ENCODE assay signal across 13 cellular contexts in the genomic region with DNA sequence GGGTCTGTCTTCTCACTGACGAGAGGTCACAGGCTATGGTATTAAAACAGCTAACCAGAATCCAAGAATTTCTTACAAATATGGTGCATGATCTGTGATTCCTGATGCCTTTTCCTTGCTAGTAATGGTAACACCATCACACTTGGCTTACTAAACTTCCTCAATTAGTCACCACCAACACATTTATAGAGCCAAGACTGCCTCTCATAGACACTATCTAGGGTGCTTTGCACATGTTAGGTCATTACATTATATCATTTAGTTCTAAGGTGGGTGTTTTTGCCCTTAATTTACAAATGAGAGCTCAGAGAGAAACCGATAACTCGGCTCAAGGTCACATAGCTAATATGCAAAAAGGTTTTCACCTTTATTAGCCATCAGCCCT. TPM values are rescaled to one million over a fixed set of nuclear protein-coding genes. Genes with fewer than 3 reads are reported as not detected.
DNase-seq lines count a peak whose midpoint lies in the region; ATAC-seq and TF ChIP-seq lines count a peak whose summit lies in the region.
"Had no signal": no experiment of that assay in that cellular context is flagged by ENCODE, and none has a peak within 500 bp of the region (broad histone marks: within the 10 kb centered on the region; RNA-seq: fewer than 3 reads in every experiment).

No MANE protein-coding gene starts in this region.

- H3K27me3 Mint-ChIP-seq in MCF 10A (ENCODE audit: insufficient read depth, unreplicated experiment) = no peaks in the 10 kb centered on the region
- H3K27me3 Mint-ChIP-seq in WTC11 (ENCODE audit: low read depth) = no peaks in the 10 kb centered on the region

- no peaks in the 10 kb centered on the region for H4K20me1 ChIP-seq in mammary epithelial cell (ENCODE audit: insufficient read depth, low read length)

- dilution Hi-C loops in mammary epithelial cell (cut with HindIII; ENCODE audit: low sequenced_read_pairs) = no loop called here

- H3K4me1 ChIP-seq in mammary epithelial cell (ENCODE audit: insufficient read depth, low read length) = no peaks in the 10 kb centered on the region
- peaks cover 17% of the 10 kb centered on the region for H3K4me1 ChIP-seq in psoas muscle

- H3K36me3 Mint-ChIP-seq in MCF 10A (ENCODE audit: insufficient read depth, unreplicated experiment) (no peaks in the 10 kb centered on the region), WTC11 (no peaks in the 10 kb centered on the region)

- no peaks in the 10 kb centered on the region for H3K9me3 ChIP-seq in mammary epithelial cell (replicated peaks; ENCODE audit: insufficient read depth, low read length)
- H3K9me3 ChIP-seq in psoas muscle = no peaks in the 10 kb centered on the region
- H3K9me3 ChIP-seq: mucosa of descending colon had no signal

- H3K4me3 Mint-ChIP-seq in MCF 10A (ENCODE audit: unreplicated experiment) (no peak overlapping the region), WTC11 (no peak overlapping the region)

- TF ChIP-seq CTCF in MCF 10A (IDR thresholded peaks at IDR 0.05; ENCODE audit: unreplicated experiment) (no peak), mammary epithelial cell (conservative IDR thresholded peaks at IDR 0.05 in 1 of 2, IDR thresholded peaks at IDR 0.05 in 1 of 2; ENCODE audit: extremely low read depth in 1 of 2, insufficient read depth in 1 of 2, low read depth in 1 of 2, low read length in 2 of 2) (no peak), WTC11 (IDR thresholded peaks at IDR 0.05) (no peak), epithelial cell of proximal tubule (conservative IDR thresholded peaks at IDR 0.05; ENCODE audit: low read depth, low read length) (no peak), psoas muscle (IDR thresholded peaks at IDR 0.05) (no peak)

- H3K4me3 ChIP-seq in mammary epithelial cell (replicated peaks in 1 of 3; ENCODE audit: insufficient read depth in 1 of 3, low read depth in 2 of 3, low read length in 3 of 3) (no peak overlapping the region), epithelial cell of proximal tubule (ENCODE audit: low read depth, low read length) (no peak overlapping the region), psoas muscle (no peak overlapping the region)
- H3K4me3 ChIP-seq: mucosa of descending colon had no signal

- peak; percentile 33 for DNase-seq in MCF 10A (ENCODE audit: unreplicated experiment)
- DNase-seq in mammary epithelial cell = no peak
- DNase-seq in WTC11 (ENCODE audit: low spot score) = no peak
- DNase-seq in epithelial cell of proximal tubule (ENCODE audit: low read depth) = peak; percentile 46
- no peak for DNase-seq in psoas muscle
- DNase-seq in NCI-H187 treated with DMSO at 0.1 percent for 48 hours (lab: John Stamatoyannopoulos, UW) = no peak
- DNase-seq: activated CD8-positive, alpha-beta memory T cell treated with anti-CD3 and anti-CD28 coated beads for 24 hours; foreskin keratinocyte; mucosa of descending colon; stimulated activated CD4-positive, alpha-beta T cell treated with anti-CD3 and anti-CD28 coated beads, Interleukin-2, amount 100 ng/mL, for 24 hours had no signal

- no peaks in the 10 kb centered on the region for H3K27me3 ChIP-seq in mammary epithelial cell (ENCODE audit: insufficient read depth, low read length)
- H3K27me3 ChIP-seq in psoas muscle (ENCODE audit: insufficient read depth in 3 of 3, low read length in 2 of 3) = peaks cover 0 to 2% (median 0%) of the 10 kb centered on the region in 3 donors

- H3K36me3 ChIP-seq in mammary epithelial cell (ENCODE audit: insufficient read depth, low read length) (no peaks in the 10 kb centered on the region), psoas muscle (ENCODE audit: insufficient read depth in 1 of 2, low read depth in 1 of 2) (no peaks in the 10 kb centered on the region)

- H3K4me1 Mint-ChIP-seq in MCF 10A (ENCODE audit: insufficient read depth, unreplicated experiment) (peaks cover 20% of the 10 kb centered on the region), WTC11 (peaks cover 43% of the 10 kb centered on the region)

- no peak overlapping the region for H3K9ac ChIP-seq in mammary epithelial cell (ENCODE audit: insufficient read depth, low read length)

- H3K9me3 Mint-ChIP-seq in MCF 10A (ENCODE audit: unreplicated experiment) (no peaks in the 10 kb centered on the region), WTC11 (no peaks in the 10 kb centered on the region)

- H3K27ac ChIP-seq in mammary epithelial cell (ENCODE audit: insufficient read depth, low read depth, low read length) = no peak overlapping the region
- no peak overlapping the region for H3K27ac ChIP-seq in psoas muscle
- H3K27ac ChIP-seq: foreskin keratinocyte had no signal

- H2AFZ ChIP-seq in mammary epithelial cell (ENCODE audit: low read depth, low read length) = no peak overlapping the region

- CTCF ChIA-PET in MCF 10A (lab: Yijun Ruan, JAX) = interaction anchor here (0.5 to 5.8 kb wide), 14 partner anchors 7 to 817 kb away, joined by 3 to 47 read pairs (median 3); no protein-coding TSS in a partner anchor
- CTCF ChIA-PET in mammary epithelial cell (lab: Charles Lee; ENCODE audit: low non-redundant PET) = no interaction called here
- CTCF ChIA-PET in WTC11 (lab: Charles Lee) = interaction anchor here (1.0 to 13.8 kb wide), 10 partner anchors 8 to 499 kb away, joined by 3 to 218 read pairs (median 4); a partner anchor contains a TSS

- no peak overlapping the region for H3K4me2 ChIP-seq in mammary epithelial cell (ENCODE audit: insufficient read depth, low read depth, low read length)

- intact Hi-C loops in MCF 10A (cut with micrococcal nuclease) (no loop called here), mammary epithelial cell (cut with micrococcal nuclease) (no loop called here), psoas muscle (cut with DNase I) (no loop called here)

- in situ Hi-C loops in mammary epithelial cell (cut with MboI; ENCODE audit: low sequenced_read_pairs in 2 of 2) = no loop called here

- no peaks in the 10 kb centered on the region for H3K79me2 ChIP-seq in mammary epithelial cell (ENCODE audit: insufficient read depth, low read length)

- BruUV-seq in MCF 10A (replicated peaks; lab: Mats Ljungman, UMichigan) (no TSS peak), mammary epithelial cell (replicated peaks; lab: Mats Ljungman, UMichigan) (no TSS peak)

- no peak overlapping the region for H3K27ac Mint-ChIP-seq in MCF 10A (ENCODE audit: low read depth, unreplicated experiment)
- peak overlapping the region; percentile 19; the same call in 1 of the 2 replicates for H3K27ac Mint-ChIP-seq in WTC11
- H3K27ac Mint-ChIP-seq: progenitor cell of endocrine pancreas had no signal

- POLR2A ChIA-PET in MCF 10A (lab: Yijun Ruan, JAX) = interaction anchor here (0.9 to 1.1 kb wide), 3 partner anchors 12 to 121 kb away, joined by 3 to 4 read pairs (median 4); no protein-coding TSS in a partner anchor
- POLR2A ChIA-PET in WTC11 (lab: Charles Lee) = interaction anchor here (0.7 to 0.9 kb wide), 3 partner anchors 8 to 24 kb away, joined by 3 read pairs; no protein-coding TSS in a partner anchor

- no peak for ATAC-seq in WTC11
- no peak for ATAC-seq in psoas muscle
- ATAC-seq in HG02885 (IDR thresholded peaks at IDR 0.05; ENCODE audit: poor library complexity, unreplicated experiment) = no peak
- no peak for ATAC-seq in GM19452 (IDR thresholded peaks at IDR 0.05; ENCODE audit: unreplicated experiment)
- ATAC-seq: foreskin keratinocyte had no signal

- 95% methylated on average over 3 of the region's 3 CpGs for WGBS in mammary epithelial cell (ENCODE audit: low coverage, missing lambda C conversion rate)
- 84 to 86% (median 85%) methylated on average over 3 of the region's 3 CpGs for WGBS in psoas muscle, 3 donors

TF ChIP-seq in WTC11, 78 proteins besides CTCF, POLR2A, EP300 and RAD21:
- no peak for TF ChIP-seq ZNF317 (CRISPR knock-in tag; IDR thresholded peaks at IDR 0.05; ENCODE audit: borderline replicate concordance, low read depth)

RNA-seq across cellular contexts. Expression of a gene that starts 8.7 kb away (rescaled TPM):
- 9.5 and 12.7 TPM in 2 replicates for total RNA-seq in MCF 10A (2022)
- total RNA-seq in mammary epithelial cell = under 1 TPM; 0.33 to 0.78 TPM
- polyA plus RNA-seq in mammary epithelial cell = 0.12 TPM
- 0.62 TPM for polyA minus RNA-seq in mammary epithelial cell
- 17.8 to 19.4 TPM (median 18.0 TPM) in 3 replicates for total RNA-seq in WTC11 (2021)
- 12.0 and 13.3 TPM in 2 replicates for total RNA-seq in epithelial cell of proximal tubule
- under 1 TPM; 0.20 to 0.81 (median 0.41) TPM for total RNA-seq in psoas muscle
- under 1 TPM; 0.04 to 0.10 (median 0.10) TPM for polyA plus RNA-seq in psoas muscle

Comparison
In these comparisons a context has a peak if more than half of its experiments do, and no peak if none do; other contexts are left out.
1. DNase-seq: peak in MCF 10A (single experiment) and epithelial cell of proximal tubule (single experiment); none in mammary epithelial cell (single experiment), WTC11 (single experiment), psoas muscle (0 of 2) and NCI-H187 treated with DMSO at 0.1 percent for 48 hours (single experiment).